23 cellular contexts compared by ENCODE assay signal in genomic region chr10:113121153-113121552, GRCh38.
DNase-seq lines count a peak whose midpoint lies in the region; ATAC-seq, FAIRE-seq and TF ChIP-seq lines count a peak whose summit lies in the region.
"Had no signal": no experiment of that assay in that cellular context is flagged by ENCODE, and none has a peak within 500 bp of the region (broad histone marks: within the 10 kb centered on the region; RNA-seq: fewer than 3 reads in every experiment).

No MANE protein-coding gene starts in this region.

- no peak overlapping the region for H3K4me3 ChIP-seq in BLaER1
- H3K4me3 ChIP-seq in H1 (ENCODE audit: extremely low read depth in 1 of 4, insufficient read depth in 2 of 4, low read depth in 3 of 4, low read length in 4 of 4), result no peak overlapping the region

- H2BK15ac ChIP-seq in H1 (ENCODE audit: low read length), result no peak overlapping the region

- H3K23ac ChIP-seq in H1 (ENCODE audit: insufficient read length), result no peak overlapping the region

- H2AK5ac ChIP-seq in H1 (ENCODE audit: low read depth, low read length), result no peak overlapping the region

- no peak overlapping the region for H4K91ac ChIP-seq in H1 (replicated peaks; ENCODE audit: insufficient read length, low read length)

- no peak for TF ChIP-seq RAD21 in H1 (IDR thresholded peaks at IDR 0.05 in 1 of 2, conservative IDR thresholded peaks at IDR 0.05 in 1 of 2; ENCODE audit: low read depth in 2 of 2, low read length in 2 of 2)

- no peak overlapping the region for H2BK120ac ChIP-seq in H1 (replicated peaks; ENCODE audit: low read depth, low read length)

- no peak overlapping the region for H3K4me3 Mint-ChIP-seq in progenitor cell of endocrine pancreas (ENCODE audit: low read depth)
- H3K4me3 Mint-ChIP-seq: CD4-positive, CD25-positive, alpha-beta regulatory T cell had no signal

- H3K27ac ChIP-seq in BLaER1, result no peak overlapping the region
- H3K27ac ChIP-seq in H1 (ENCODE audit: low read depth, low read length), result no peak overlapping the region
- H3K27ac ChIP-seq: 22Rv1 had no signal

- H4K20me1 ChIP-seq in BLaER1 (peaks cover 57% of the 10 kb centered on the region), H1 (replicated peaks in 1 of 2; ENCODE audit: control insufficient read depth in 1 of 2, insufficient read depth in 2 of 2, low read length in 2 of 2) (peaks cover 12 to 21% of the 10 kb centered on the region in 2 experiments)

- no peak overlapping the region for H3K18ac ChIP-seq in H1 (ENCODE audit: extremely low read depth, low read length)

- H4K5ac ChIP-seq in H1 (ENCODE audit: insufficient read length, low read depth, low read length), result no peak overlapping the region

- POLR2A ChIA-PET in H1 (lab: Charles Lee; ENCODE audit: partially characterized antibody), result no interaction called here

- FAIRE-seq in H1 (lab: Jason Lieb, UNC), result no peak
- FAIRE-seq: G401.6, H54, HepG2 had no signal

- H3K14ac ChIP-seq in H1 (ENCODE audit: insufficient read length), result no peak overlapping the region

- H4K8ac ChIP-seq in H1 (ENCODE audit: extremely low read depth, insufficient read depth, low read length), result no peak overlapping the region

- no peaks in the 10 kb centered on the region for H3K27me3 Mint-ChIP-seq in progenitor cell of endocrine pancreas

- no peak overlapping the region for H3K56ac ChIP-seq in H1 (replicated peaks; ENCODE audit: insufficient read length, low read depth, low read length)

- peak overlapping the region; percentile 64 for H3K27ac Mint-ChIP-seq in progenitor cell of endocrine pancreas

- H3K4me2 ChIP-seq in BLaER1, result peak overlapping the region; percentile 42
- no peak overlapping the region for H3K4me2 ChIP-seq in H1 (ENCODE audit: insufficient read depth in 1 of 2, low read depth in 2 of 2, low read length in 2 of 2)
- H3K4me2 ChIP-seq: SK-N-SH had no signal

- no peak overlapping the region for H2BK12ac ChIP-seq in H1 (ENCODE audit: low read depth, low read length)

- no peak for TF ChIP-seq EP300 in H1 (IDR thresholded peaks at IDR 0.05; ENCODE audit: borderline replicate concordance in 1 of 2, low read depth in 2 of 2, low read length in 2 of 2)

- no peak overlapping the region for H2BK20ac ChIP-seq in H1 (ENCODE audit: low read length)

- peaks cover 0 to 96% of the 10 kb centered on the region in 2 experiments; a peak in 3 of 4 replicates for H3K79me2 ChIP-seq in H1 (ENCODE audit: control insufficient read depth in 1 of 2, insufficient read depth in 2 of 2, low read length in 2 of 2)

- no peak overlapping the region for H2AFZ ChIP-seq in H1 (ENCODE audit: low read length)

- H3K27me3 ChIP-seq in BLaER1, result peaks cover 13% of the 10 kb centered on the region; the same call in 1 of the 2 replicates
- no peaks in the 10 kb centered on the region for H3K27me3 ChIP-seq in H1 (replicated peaks in 1 of 4; ENCODE audit: control insufficient read depth in 3 of 4, extremely low read depth in 1 of 4, insufficient read depth in 3 of 4, low read length in 3 of 4)
- H3K27me3 ChIP-seq: BE2C had no signal

- no peak for ATAC-seq in GM21529 (IDR thresholded peaks at IDR 0.05; ENCODE audit: unreplicated experiment)
- ATAC-seq in HG02588 (IDR thresholded peaks at IDR 0.05; ENCODE audit: unreplicated experiment), result no peak
- ATAC-seq: HepG2 had no signal

- no peak for TF ChIP-seq CTCF in H1 (IDR thresholded peaks at IDR 0.05; ENCODE audit: control extremely low read depth in 1 of 3, insufficient read depth in 1 of 3, low read depth in 1 of 3, low read length in 3 of 3)
- no peak for TF ChIP-seq CTCF in progenitor cell of endocrine pancreas (IDR thresholded peaks at IDR 0.05; ENCODE audit: unreplicated experiment)

- H3K9me3 Mint-ChIP-seq in progenitor cell of endocrine pancreas (ENCODE audit: low read depth), result no peaks in the 10 kb centered on the region
- H3K9me3 Mint-ChIP-seq: CD4-positive, CD25-positive, alpha-beta regulatory T cell had no signal

- TF ChIP-seq POLR2A in H1 (IDR thresholded peaks at IDR 0.05; ENCODE audit: control extremely low read depth in 1 of 2, low read depth in 2 of 2, low read length in 2 of 2), result no peak

- peaks cover 18% of the 10 kb centered on the region for H3K36me3 Mint-ChIP-seq in progenitor cell of endocrine pancreas (ENCODE audit: insufficient read depth)
- H3K36me3 Mint-ChIP-seq: CD4-positive, CD25-positive, alpha-beta regulatory T cell had no signal

- H3K36me3 ChIP-seq in BLaER1 (peaks cover 7% of the 10 kb centered on the region; the same call in 1 of the 2 replicates), H1 (ENCODE audit: control insufficient read depth in 2 of 4, insufficient read depth in 4 of 4, low read length in 3 of 4) (no peaks in the 10 kb centered on the region)
- H3K36me3 ChIP-seq: BE2C had no signal

- H3K79me1 ChIP-seq in H1 (ENCODE audit: low read depth, low read length), result peaks cover 2% of the 10 kb centered on the region; the same call in 1 of the 2 replicates

- H3K4me1 ChIP-seq in BLaER1, result peaks cover 18% of the 10 kb centered on the region
- peaks cover 5 to 22% (median 15%) of the 10 kb centered on the region in 4 experiments; a peak in 5 of 7 replicates for H3K4me1 ChIP-seq in H1 (replicated peaks in 1 of 4; ENCODE audit: control insufficient read depth in 3 of 4, insufficient read depth in 4 of 4, low read length in 3 of 4)

- 60% methylated on average over 7 of the region's 7 CpGs; no CpG with 5 or more reads in 1 of the 2 experiments for WGBS in H1 (ENCODE audit: extremely low coverage in 1 of 2, insufficient coverage in 1 of 2, insufficient read length in 1 of 2, insufficient replicate concordance in 2 of 2, low coverage in 1 of 2, low lambda C conversion rate in 2 of 2, missing lambda C conversion rate in 1 of 2), 2 experiments

- H3K4me1 Mint-ChIP-seq in progenitor cell of endocrine pancreas (ENCODE audit: low read depth), result peaks cover 55% of the 10 kb centered on the region
- H3K4me1 Mint-ChIP-seq: CD4-positive, CD25-positive, alpha-beta regulatory T cell had no signal

- peaks cover 12% of the 10 kb centered on the region for H3K9me3 ChIP-seq in BLaER1
- H3K9me3 ChIP-seq in H1 (ENCODE audit: insufficient read depth in 2 of 2, low read depth in 1 of 2, low read length in 1 of 2), result no peaks in the 10 kb centered on the region
- H3K9me3 ChIP-seq: BE2C, SK-N-SH had no signal

- CTCF ChIA-PET in H1 (lab: Charles Lee; ENCODE audit: partially characterized antibody), result interaction anchor here (0.5 kb wide), 1 partner anchor 1301 kb away, joined by 3 read pairs; no protein-coding TSS in a partner anchor

- H3K4ac ChIP-seq in H1 (replicated peaks; ENCODE audit: insufficient read length, low read depth, low read length), result no peak overlapping the region

- H3K9ac ChIP-seq in BLaER1, result no peak overlapping the region
- no peak overlapping the region for H3K9ac ChIP-seq in H1 (replicated peaks in 1 of 4; ENCODE audit: extremely low read depth in 1 of 4, low read depth in 3 of 4, low read length in 3 of 4)
- H3K9ac ChIP-seq: SK-N-SH had no signal

- DNase-seq in MV-4-11 (lab: John Stamatoyannopoulos, UW), result peak; percentile 10
- DNase-seq in H1 (ENCODE audit: low read depth in 1 of 2, low spot score in 2 of 2), result no peak
- no peak for DNase-seq in progenitor cell of endocrine pancreas (ENCODE audit: low spot score, unreplicated experiment)
- no peak for DNase-seq in cerebellum (ENCODE audit: low spot score)
- DNase-seq: ACHN; BE2C; CD4-positive, CD25-positive, alpha-beta regulatory T cell; Karpas-422; NCI-H1105 treated with DMSO at 0.1 percent for 48 hours; NCI-H146; NCI-H2029 treated with DMSO at 0.1 percent for 48 hours; NCI-H446 treated with DMSO at 0.1 percent for 48 hours; NCI-H69; OCI-M1; SK-N-SH; SW 1271 had no signal

- H2BK5ac ChIP-seq in H1 (ENCODE audit: low read depth, low read length), result no peak overlapping the region

- H3K23me2 ChIP-seq in H1 (ENCODE audit: low read depth, low read length), result no peaks in the 10 kb centered on the region

TF ChIP-seq in H1, 55 proteins besides CTCF, POLR2A, EP300 and RAD21:
- no peak for TF ChIP-seq CHD1 (IDR thresholded peaks at IDR 0.05; ENCODE audit: low read depth, low read length)
- TF ChIP-seq, protein P1, sequence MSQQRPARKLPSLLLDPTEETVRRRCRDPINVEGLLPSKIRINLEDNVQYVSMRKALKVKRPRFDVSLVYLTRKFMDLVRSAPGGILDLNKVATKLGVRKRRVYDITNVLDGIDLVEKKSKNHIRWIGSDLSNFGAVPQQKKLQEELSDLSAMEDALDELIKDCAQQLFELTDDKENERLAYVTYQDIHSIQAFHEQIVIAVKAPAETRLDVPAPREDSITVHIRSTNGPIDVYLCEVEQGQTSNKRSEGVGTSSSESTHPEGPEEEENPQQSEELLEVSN (IDR thresholded peaks at IDR 0.05), result peak; percentile 51; the same call in 1 of the 2 replicates
- no peak for TF ChIP-seq SP1 (IDR thresholded peaks at IDR 0.05; ENCODE audit: low read depth, low read length)
- TF ChIP-seq BACH1 (IDR thresholded peaks at IDR 0.05; ENCODE audit: low read length), result no peak
